1 cellular context compared by ENCODE assay signal in genomic region chr15:50003786-50004334, GRCh38.
TF ChIP-seq lines count a peak whose summit lies in the region.

No MANE protein-coding gene starts in this region.

TF ChIP-seq in H1, 55 proteins besides CTCF, POLR2A, EP300 and RAD21 (continued from another document):
- TF ChIP-seq TEAD4 (IDR thresholded peaks at IDR 0.05; ENCODE audit: low read depth, low read length) (no peak; the same call in 1 of the 2 replicates), CHD1 (IDR thresholded peaks at IDR 0.05; ENCODE audit: low read depth, low read length) (no peak), CBX8 (IDR thresholded peaks at IDR 0.05; ENCODE audit: borderline replicate concordance, low read depth, low read length) (no peak), POLR2AphosphoS5 (IDR thresholded peaks at IDR 0.05; ENCODE audit: low read depth, low read length) (no peak), CHD2 (IDR thresholded peaks at IDR 0.05; ENCODE audit: low read length) (0 out of 2 replicates have a peak, but pooled peaks have one; percentile 42), PHF8 (conservative IDR thresholded peaks at IDR 0.05; ENCODE audit: low read depth, low read length) (no peak), YY1 (IDR thresholded peaks at IDR 0.05; ENCODE audit: low read depth, low read length) (peak; percentile 57; the same call in 1 of the 2 replicates), TCF12 (IDR thresholded peaks at IDR 0.05; ENCODE audit: low read depth, low read length) (peak; percentile 79; the same call in 1 of the 2 replicates), EZH2 (IDR thresholded peaks at IDR 0.05; ENCODE audit: low read depth, low read length, severe bottlenecking) (no peak), EGR1 (IDR thresholded peaks at IDR 0.05; ENCODE audit: borderline replicate concordance, low read depth, low read length) (peak; percentile 29; the same call in 1 of the 2 replicates), RBBP5 (IDR thresholded peaks at IDR 0.05; ENCODE audit: borderline replicate concordance, low read depth, low read length) (peak; percentile 63), KDM4A (IDR thresholded peaks at IDR 0.05; ENCODE audit: low read depth, low read length, severe bottlenecking) (peak; percentile 50), SIRT6 (IDR thresholded peaks at IDR 0.05; ENCODE audit: low read length) (no peak), HDAC2 (IDR thresholded peaks at IDR 0.05; ENCODE audit: borderline replicate concordance in 1 of 2, low read depth in 2 of 2, low read length in 2 of 2) (peak in 1 of 2 experiments; percentile 18; a peak in 1 of 4 replicates), NANOG (IDR thresholded peaks at IDR 0.05; ENCODE audit: insufficient read depth, low read depth, low read length, poor library complexity, severe bottlenecking) (peak; percentile 53), CREB1 (IDR thresholded peaks at IDR 0.05) (peak; percentile 9; the same call in 1 of the 2 replicates), FOSL1 (IDR thresholded peaks at IDR 0.05; ENCODE audit: insufficient read depth, low read depth, low read length) (no peak), BRCA1 (IDR thresholded peaks at IDR 0.05; ENCODE audit: low read depth, low read length) (no peak), USF2 (IDR thresholded peaks at IDR 0.05; ENCODE audit: low read length) (peak; percentile 84), TAF1 (IDR thresholded peaks at IDR 0.05; ENCODE audit: low read depth, low read length) (0 out of 2 replicates have a peak, but pooled peaks have one; percentile 16), JUND (IDR thresholded peaks at IDR 0.05; ENCODE audit: low read length) (no peak), BACH1 (IDR thresholded peaks at IDR 0.05; ENCODE audit: low read length) (no peak), TBP (IDR thresholded peaks at IDR 0.05; ENCODE audit: low read depth, low read length) (no peak), SRF (IDR thresholded peaks at IDR 0.05; ENCODE audit: low read depth, low read length) (no peak), BCL11A (IDR thresholded peaks at IDR 0.05; ENCODE audit: low read depth in 2 of 2, low read length in 2 of 2) (no peak), ZNF274 (IDR thresholded peaks at IDR 0.05; ENCODE audit: borderline replicate concordance, extremely low read depth, low read length) (no peak), SIN3A (conservative IDR thresholded peaks at IDR 0.05 in 1 of 2, IDR thresholded peaks at IDR 0.05 in 1 of 2; ENCODE audit: low read depth in 1 of 2, low read length in 2 of 2) (peak in 1 of 2 experiments; percentile 88; a peak in 2 of 4 replicates), SAP30 (IDR thresholded peaks at IDR 0.05; ENCODE audit: insufficient read depth, insufficient replicate concordance, low read length) (peak; percentile 53), CTBP2 (IDR thresholded peaks at IDR 0.05; ENCODE audit: borderline replicate concordance, insufficient read depth, insufficient read length, low read length) (peak; percentile 94), RXRA (IDR thresholded peaks at IDR 0.05; ENCODE audit: insufficient read depth, low read depth, low read length) (no peak), MAFK (IDR thresholded peaks at IDR 0.05; ENCODE audit: low read depth, low read length) (no peak), HDAC6 (IDR thresholded peaks at IDR 0.05; ENCODE audit: low read depth, low read length) (no peak), SUZ12 (IDR thresholded peaks at IDR 0.05; ENCODE audit: low read length) (no peak), ASH2L (IDR thresholded peaks at IDR 0.05; ENCODE audit: low read length) (peak; percentile 90), NRF1 (IDR thresholded peaks at IDR 0.05; ENCODE audit: low read depth, low read length) (no peak), KDM1A (IDR thresholded peaks at IDR 0.05; ENCODE audit: borderline replicate concordance, low read length) (no peak), RFX5 (IDR thresholded peaks at IDR 0.05; ENCODE audit: borderline replicate concordance, low read depth, low read length) (no peak)
- TF ChIP-seq, protein P1, sequence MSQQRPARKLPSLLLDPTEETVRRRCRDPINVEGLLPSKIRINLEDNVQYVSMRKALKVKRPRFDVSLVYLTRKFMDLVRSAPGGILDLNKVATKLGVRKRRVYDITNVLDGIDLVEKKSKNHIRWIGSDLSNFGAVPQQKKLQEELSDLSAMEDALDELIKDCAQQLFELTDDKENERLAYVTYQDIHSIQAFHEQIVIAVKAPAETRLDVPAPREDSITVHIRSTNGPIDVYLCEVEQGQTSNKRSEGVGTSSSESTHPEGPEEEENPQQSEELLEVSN (IDR thresholded peaks at IDR 0.05) = 0 out of 2 replicates have a peak, but pooled peaks have one; percentile 35
- TF ChIP-seq, protein P2, sequence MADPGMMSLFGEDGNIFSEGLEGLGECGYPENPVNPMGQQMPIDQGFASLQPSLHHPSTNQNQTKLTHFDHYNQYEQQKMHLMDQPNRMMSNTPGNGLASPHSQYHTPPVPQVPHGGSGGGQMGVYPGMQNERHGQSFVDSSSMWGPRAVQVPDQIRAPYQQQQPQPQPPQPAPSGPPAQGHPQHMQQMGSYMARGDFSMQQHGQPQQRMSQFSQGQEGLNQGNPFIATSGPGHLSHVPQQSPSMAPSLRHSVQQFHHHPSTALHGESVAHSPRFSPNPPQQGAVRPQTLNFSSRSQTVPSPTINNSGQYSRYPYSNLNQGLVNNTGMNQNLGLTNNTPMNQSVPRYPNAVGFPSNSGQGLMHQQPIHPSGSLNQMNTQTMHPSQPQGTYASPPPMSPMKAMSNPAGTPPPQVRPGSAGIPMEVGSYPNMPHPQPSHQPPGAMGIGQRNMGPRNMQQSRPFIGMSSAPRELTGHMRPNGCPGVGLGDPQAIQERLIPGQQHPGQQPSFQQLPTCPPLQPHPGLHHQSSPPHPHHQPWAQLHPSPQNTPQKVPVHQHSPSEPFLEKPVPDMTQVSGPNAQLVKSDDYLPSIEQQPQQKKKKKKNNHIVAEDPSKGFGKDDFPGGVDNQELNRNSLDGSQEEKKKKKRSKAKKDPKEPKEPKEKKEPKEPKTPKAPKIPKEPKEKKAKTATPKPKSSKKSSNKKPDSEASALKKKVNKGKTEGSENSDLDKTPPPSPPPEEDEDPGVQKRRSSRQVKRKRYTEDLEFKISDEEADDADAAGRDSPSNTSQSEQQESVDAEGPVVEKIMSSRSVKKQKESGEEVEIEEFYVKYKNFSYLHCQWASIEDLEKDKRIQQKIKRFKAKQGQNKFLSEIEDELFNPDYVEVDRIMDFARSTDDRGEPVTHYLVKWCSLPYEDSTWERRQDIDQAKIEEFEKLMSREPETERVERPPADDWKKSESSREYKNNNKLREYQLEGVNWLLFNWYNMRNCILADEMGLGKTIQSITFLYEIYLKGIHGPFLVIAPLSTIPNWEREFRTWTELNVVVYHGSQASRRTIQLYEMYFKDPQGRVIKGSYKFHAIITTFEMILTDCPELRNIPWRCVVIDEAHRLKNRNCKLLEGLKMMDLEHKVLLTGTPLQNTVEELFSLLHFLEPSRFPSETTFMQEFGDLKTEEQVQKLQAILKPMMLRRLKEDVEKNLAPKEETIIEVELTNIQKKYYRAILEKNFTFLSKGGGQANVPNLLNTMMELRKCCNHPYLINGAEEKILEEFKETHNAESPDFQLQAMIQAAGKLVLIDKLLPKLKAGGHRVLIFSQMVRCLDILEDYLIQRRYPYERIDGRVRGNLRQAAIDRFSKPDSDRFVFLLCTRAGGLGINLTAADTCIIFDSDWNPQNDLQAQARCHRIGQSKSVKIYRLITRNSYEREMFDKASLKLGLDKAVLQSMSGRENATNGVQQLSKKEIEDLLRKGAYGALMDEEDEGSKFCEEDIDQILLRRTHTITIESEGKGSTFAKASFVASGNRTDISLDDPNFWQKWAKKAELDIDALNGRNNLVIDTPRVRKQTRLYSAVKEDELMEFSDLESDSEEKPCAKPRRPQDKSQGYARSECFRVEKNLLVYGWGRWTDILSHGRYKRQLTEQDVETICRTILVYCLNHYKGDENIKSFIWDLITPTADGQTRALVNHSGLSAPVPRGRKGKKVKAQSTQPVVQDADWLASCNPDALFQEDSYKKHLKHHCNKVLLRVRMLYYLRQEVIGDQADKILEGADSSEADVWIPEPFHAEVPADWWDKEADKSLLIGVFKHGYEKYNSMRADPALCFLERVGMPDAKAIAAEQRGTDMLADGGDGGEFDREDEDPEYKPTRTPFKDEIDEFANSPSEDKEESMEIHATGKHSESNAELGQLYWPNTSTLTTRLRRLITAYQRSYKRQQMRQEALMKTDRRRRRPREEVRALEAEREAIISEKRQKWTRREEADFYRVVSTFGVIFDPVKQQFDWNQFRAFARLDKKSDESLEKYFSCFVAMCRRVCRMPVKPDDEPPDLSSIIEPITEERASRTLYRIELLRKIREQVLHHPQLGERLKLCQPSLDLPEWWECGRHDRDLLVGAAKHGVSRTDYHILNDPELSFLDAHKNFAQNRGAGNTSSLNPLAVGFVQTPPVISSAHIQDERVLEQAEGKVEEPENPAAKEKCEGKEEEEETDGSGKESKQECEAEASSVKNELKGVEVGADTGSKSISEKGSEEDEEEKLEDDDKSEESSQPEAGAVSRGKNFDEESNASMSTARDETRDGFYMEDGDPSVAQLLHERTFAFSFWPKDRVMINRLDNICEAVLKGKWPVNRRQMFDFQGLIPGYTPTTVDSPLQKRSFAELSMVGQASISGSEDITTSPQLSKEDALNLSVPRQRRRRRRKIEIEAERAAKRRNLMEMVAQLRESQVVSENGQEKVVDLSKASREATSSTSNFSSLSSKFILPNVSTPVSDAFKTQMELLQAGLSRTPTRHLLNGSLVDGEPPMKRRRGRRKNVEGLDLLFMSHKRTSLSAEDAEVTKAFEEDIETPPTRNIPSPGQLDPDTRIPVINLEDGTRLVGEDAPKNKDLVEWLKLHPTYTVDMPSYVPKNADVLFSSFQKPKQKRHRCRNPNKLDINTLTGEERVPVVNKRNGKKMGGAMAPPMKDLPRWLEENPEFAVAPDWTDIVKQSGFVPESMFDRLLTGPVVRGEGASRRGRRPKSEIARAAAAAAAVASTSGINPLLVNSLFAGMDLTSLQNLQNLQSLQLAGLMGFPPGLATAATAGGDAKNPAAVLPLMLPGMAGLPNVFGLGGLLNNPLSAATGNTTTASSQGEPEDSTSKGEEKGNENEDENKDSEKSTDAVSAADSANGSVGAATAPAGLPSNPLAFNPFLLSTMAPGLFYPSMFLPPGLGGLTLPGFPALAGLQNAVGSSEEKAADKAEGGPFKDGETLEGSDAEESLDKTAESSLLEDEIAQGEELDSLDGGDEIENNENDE (IDR thresholded peaks at IDR 0.05; ENCODE audit: insufficient replicate concordance, low read length) = no peak
- TF ChIP-seq, protein P3, sequence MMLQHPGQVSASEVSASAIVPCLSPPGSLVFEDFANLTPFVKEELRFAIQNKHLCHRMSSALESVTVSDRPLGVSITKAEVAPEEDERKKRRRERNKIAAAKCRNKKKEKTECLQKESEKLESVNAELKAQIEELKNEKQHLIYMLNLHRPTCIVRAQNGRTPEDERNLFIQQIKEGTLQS (IDR thresholded peaks at IDR 0.05; ENCODE audit: insufficient read depth, low read depth, low read length) = peak; percentile 77
- TF ChIP-seq, protein P4, sequence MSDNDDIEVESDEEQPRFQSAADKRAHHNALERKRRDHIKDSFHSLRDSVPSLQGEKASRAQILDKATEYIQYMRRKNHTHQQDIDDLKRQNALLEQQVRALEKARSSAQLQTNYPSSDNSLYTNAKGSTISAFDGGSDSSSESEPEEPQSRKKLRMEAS (IDR thresholded peaks at IDR 0.05) = peak; percentile 74
